Comparison of ENCODE assay signal across 16 cellular contexts in the genomic region with DNA sequence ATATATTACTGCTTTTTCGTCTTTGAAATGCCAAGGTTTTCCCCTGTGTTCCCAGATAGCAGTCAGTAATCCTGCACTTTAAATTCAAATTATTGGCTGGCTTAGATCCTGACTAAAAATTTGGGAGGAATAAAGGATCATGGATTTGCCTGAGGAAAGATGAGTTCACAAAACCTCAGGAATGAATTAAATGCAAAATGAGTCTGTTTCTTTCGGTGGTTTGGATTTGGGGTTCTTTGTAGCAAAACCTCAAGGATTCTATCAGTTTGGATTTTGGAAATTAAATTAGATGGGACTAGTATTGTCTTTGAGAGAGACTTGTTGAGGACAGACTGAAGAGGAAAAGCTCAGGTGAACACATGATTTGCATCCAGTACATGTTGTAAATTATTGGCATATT. TPM values are rescaled to one million over a fixed set of nuclear protein-coding genes. Genes with fewer than 3 reads are reported as not detected.
DNase-seq lines count a peak whose midpoint lies in the region; ATAC-seq and TF ChIP-seq lines count a peak whose summit lies in the region.
"Had no signal": no experiment of that assay in that cellular context is flagged by ENCODE, and none has a peak within 500 bp of the region (broad histone marks: within the 10 kb centered on the region; RNA-seq: fewer than 3 reads in every experiment).

No MANE protein-coding gene starts in this region.

- no peak overlapping the region for H4K12ac ChIP-seq in trophoblast cell (ENCODE audit: low read depth, low read length)

- no peak for ATAC-seq in GM21526 (IDR thresholded peaks at IDR 0.05; ENCODE audit: low FRiP score, unreplicated experiment)
- ATAC-seq: A549, GM12878, K562 had no signal

- peaks cover 5% of the 10 kb centered on the region for H3K79me2 ChIP-seq in trophoblast cell (ENCODE audit: control insufficient read depth, insufficient read depth, low read length, poor library complexity)

- no peaks in the 10 kb centered on the region for H3K36me3 Mint-ChIP-seq in endothelial cell (ENCODE audit: low read depth, unreplicated experiment)
- H3K36me3 Mint-ChIP-seq in osteocyte (ENCODE audit: unreplicated experiment): no peaks in the 10 kb centered on the region
- H3K36me3 Mint-ChIP-seq: CD4-positive, CD25-positive, alpha-beta regulatory T cell had no signal

- no peak overlapping the region for H3K14ac ChIP-seq in trophoblast cell (ENCODE audit: low read length)

- no peak overlapping the region for H2AFZ ChIP-seq in trophoblast cell (ENCODE audit: insufficient read depth, low read length, poor library complexity)

- H3K4me1 ChIP-seq in BLaER1 treated with 17β-estradiol and CSF1 and Interleukin-3, amounts not matched to agents 10 nM and 100 nM: peaks cover 71 to 99% (median 89%) of the 10 kb centered on the region in 10 experiments
- H3K4me1 ChIP-seq in trophoblast cell (ENCODE audit: control insufficient read depth in 1 of 2, insufficient read depth in 2 of 2, low read length in 2 of 2): peaks cover 3 to 9% of the 10 kb centered on the region in 2 experiments

- H3K4me3 Mint-ChIP-seq in endothelial cell (ENCODE audit: unreplicated experiment) (no peak overlapping the region), osteocyte (ENCODE audit: unreplicated experiment) (no peak overlapping the region)
- H3K4me3 Mint-ChIP-seq: CD4-positive, CD25-positive, alpha-beta regulatory T cell had no signal

- no peak overlapping the region for H2BK120ac ChIP-seq in trophoblast cell (ENCODE audit: insufficient read depth, low read length, poor library complexity)

- peak; percentile 55 for DNase-seq in M059J (ENCODE audit: low read depth)
- DNase-seq in endothelial cell (ENCODE audit: low spot score): no peak
- no peak for DNase-seq in osteocyte (ENCODE audit: extremely low spot score, unreplicated experiment)
- no peak for DNase-seq in stimulated activated CD4-positive, alpha-beta T cell treated with anti-CD3 and anti-CD28 coated beads, Interleukin-4, amount 100 ng/mL, for 24 hours
- DNase-seq in trophoblast cell: no peak
- DNase-seq: CD4-positive, CD25-positive, alpha-beta regulatory T cell; NCI-H1048; NCI-H146; NCI-H2227 treated with DMSO at 0.1 percent for 48 hours; NCI-H526; OCI-M1 had no signal

- peak overlapping the region in 9 of 11 experiments; percentile 58 to 93 (median 77); a peak in 18 of 22 replicates for H3K4me2 ChIP-seq in BLaER1 treated with 17β-estradiol and CSF1 and Interleukin-3, amounts not matched to agents 10 nM and 100 nM
- no peak overlapping the region for H3K4me2 ChIP-seq in trophoblast cell (ENCODE audit: low read length)
- H3K4me2 ChIP-seq: A549 had no signal

- H3K4ac ChIP-seq in trophoblast cell (ENCODE audit: low read depth, low read length): no peak overlapping the region

- TF ChIP-seq CTCF in endothelial cell (IDR thresholded peaks at IDR 0.05; ENCODE audit: unreplicated experiment): no peak
- no peak for TF ChIP-seq CTCF in osteocyte (IDR thresholded peaks at IDR 0.05)

- no peak overlapping the region for H3K18ac ChIP-seq in trophoblast cell (ENCODE audit: low read length)

- H3K79me1 ChIP-seq in trophoblast cell (ENCODE audit: low read length): peaks cover 2% of the 10 kb centered on the region

- peaks cover 59% of the 10 kb centered on the region for H3K4me1 Mint-ChIP-seq in endothelial cell (ENCODE audit: unreplicated experiment)
- H3K4me1 Mint-ChIP-seq in osteocyte (ENCODE audit: unreplicated experiment): peaks cover 62% of the 10 kb centered on the region

- H3K9me3 Mint-ChIP-seq in endothelial cell (ENCODE audit: unreplicated experiment) (no peaks in the 10 kb centered on the region), osteocyte (ENCODE audit: unreplicated experiment) (no peaks in the 10 kb centered on the region)
- H3K9me3 Mint-ChIP-seq: CD4-positive, CD25-positive, alpha-beta regulatory T cell had no signal

- H3K27me3 ChIP-seq in BLaER1 treated with 17β-estradiol and CSF1 and Interleukin-3, amounts not matched to agents 10 nM and 100 nM: no peaks in the 10 kb centered on the region
- no peaks in the 10 kb centered on the region for H3K27me3 ChIP-seq in trophoblast cell (ENCODE audit: insufficient read depth, low read length)

- H3K27ac Mint-ChIP-seq in endothelial cell (ENCODE audit: unreplicated experiment) (peak overlapping the region; percentile 7), osteocyte (ENCODE audit: unreplicated experiment) (peak overlapping the region; percentile 74)
- H3K27ac Mint-ChIP-seq: CD4-positive, CD25-positive, alpha-beta regulatory T cell had no signal

- H4K20me1 ChIP-seq in BLaER1 treated with 17β-estradiol and CSF1 and Interleukin-3, amounts not matched to agents 10 nM and 100 nM: no peaks in the 10 kb centered on the region; a peak in 1 of 22 replicates

- no peak overlapping the region for H2BK12ac ChIP-seq in trophoblast cell (ENCODE audit: low read length)

- H3K27ac ChIP-seq in BLaER1 treated with 17β-estradiol and CSF1 and Interleukin-3, amounts not matched to agents 10 nM and 100 nM: peak overlapping the region in 8 of 11 experiments; percentile 74 to 94 (median 91); a peak in 16 of 22 replicates
- H3K27ac ChIP-seq in trophoblast cell (ENCODE audit: low read depth, low read length): no peak overlapping the region
- H3K27ac ChIP-seq: A549 had no signal

- no peaks in the 10 kb centered on the region for H3K36me3 ChIP-seq in BLaER1 treated with 17β-estradiol and CSF1 and Interleukin-3, amounts not matched to agents 10 nM and 100 nM
- H3K36me3 ChIP-seq in trophoblast cell (ENCODE audit: control insufficient read depth in 1 of 2, insufficient read depth in 2 of 2, low read length in 2 of 2): peaks cover 0 to 3% of the 10 kb centered on the region in 2 experiments

- H3K23ac ChIP-seq in trophoblast cell (ENCODE audit: low read length): no peak overlapping the region

- no peak overlapping the region for H4K91ac ChIP-seq in trophoblast cell (ENCODE audit: low read depth, low read length)

- H2BK5ac ChIP-seq in trophoblast cell (ENCODE audit: low read depth, low read length, poor library complexity): no peak overlapping the region

- no peak overlapping the region for H2AK5ac ChIP-seq in trophoblast cell (ENCODE audit: low read length)

- H3K9me3 ChIP-seq in BLaER1 treated with 17β-estradiol and CSF1 and Interleukin-3, amounts not matched to agents 10 nM and 100 nM (replicated peaks in 1 of 11): no peaks in the 10 kb centered on the region
- no peaks in the 10 kb centered on the region for H3K9me3 ChIP-seq in trophoblast cell (ENCODE audit: insufficient read depth, low read depth, low read length)
- H3K9me3 ChIP-seq: A549 had no signal

- H3K27me3 Mint-ChIP-seq in endothelial cell (ENCODE audit: unreplicated experiment): no peaks in the 10 kb centered on the region
- H3K27me3 Mint-ChIP-seq in osteocyte (ENCODE audit: unreplicated experiment): no peaks in the 10 kb centered on the region

- no CpG with 5 or more reads among the region's 2 CpGs for WGBS in trophoblast cell (ENCODE audit: extremely low coverage, insufficient coverage, insufficient read length)

- H3K4me3 ChIP-seq in BLaER1 treated with 17β-estradiol and CSF1 and Interleukin-3, amounts not matched to agents 10 nM and 100 nM: no peak overlapping the region
- no peak overlapping the region for H3K4me3 ChIP-seq in trophoblast cell (ENCODE audit: low read depth, low read length)
- H3K4me3 ChIP-seq: A549, GM12878, K562 had no signal

- H3K9ac ChIP-seq in BLaER1 treated with 17β-estradiol and CSF1 and Interleukin-3, amounts not matched to agents 10 nM and 100 nM: peak overlapping the region in 3 of 11 experiments; percentile 59 to 67 (median 66); a peak in 5 of 22 replicates
- H3K9ac ChIP-seq in trophoblast cell (ENCODE audit: low read length): no peak overlapping the region

- H4K8ac ChIP-seq in trophoblast cell (ENCODE audit: low read depth, low read length): no peak overlapping the region

RNA-seq across cellular contexts. Expression of gene PPFIBP1, which starts 36.1 kb away (rescaled TPM):
- total RNA-seq in M059J (2014; rRNA removed; shearing (Covaris generic)): 25.3 and 45.4 TPM in 2 replicates
- total RNA-seq in endothelial cell (ENCODE audit: unreplicated experiment) (184 TPM), osteocyte (81.5 and 84.1 TPM in 2 replicates)
- polyA plus RNA-seq in trophoblast cell (2013): 104 and 107 TPM in 2 replicates
